ENCODE assay signal across 8 cellular contexts in the genomic region with DNA sequence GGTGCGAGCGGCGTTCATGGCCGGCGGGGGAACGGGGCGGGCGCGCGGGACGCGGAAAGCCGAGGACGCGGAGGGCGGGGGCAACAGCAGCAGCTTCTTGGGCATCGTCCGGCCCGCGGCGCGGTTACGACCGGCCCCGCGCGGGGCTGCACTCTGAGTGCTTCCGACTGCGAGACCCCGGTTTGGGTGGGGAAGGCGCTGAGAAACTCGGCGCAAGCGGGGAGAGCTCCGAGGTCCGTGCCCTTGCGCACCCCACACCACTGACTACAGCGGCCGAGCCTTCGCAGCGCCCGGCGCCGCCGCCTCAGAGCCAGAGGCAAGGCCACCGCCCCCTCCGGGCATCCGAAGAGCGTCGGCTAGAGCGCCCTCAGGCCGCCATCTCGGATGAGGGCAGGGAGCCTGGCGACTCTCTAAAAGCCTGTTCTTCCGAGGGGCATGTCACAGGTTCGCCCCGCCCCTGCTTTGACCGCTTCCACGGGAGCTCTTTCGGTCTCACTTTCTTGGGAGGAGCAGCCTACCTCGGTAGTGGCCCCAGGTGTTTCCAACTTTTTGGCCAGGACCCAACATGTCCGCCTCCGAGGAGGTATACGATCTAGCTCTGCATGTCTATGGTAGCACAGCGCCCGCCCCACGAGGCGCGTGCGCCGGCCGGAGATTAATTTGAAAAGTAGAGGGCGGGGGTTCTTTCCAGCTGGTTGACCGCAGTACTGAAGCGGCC. TPM values are rescaled to one million over a fixed set of nuclear protein-coding genes. Genes with fewer than 3 reads are reported as not detected.
A peak's percentile ranks its signal among the peaks of the same experiment; 100 is the strongest.
DNase-seq lines count a peak whose midpoint lies in the region; TF ChIP-seq lines count a peak whose summit lies in the region.

A gene with protein sequence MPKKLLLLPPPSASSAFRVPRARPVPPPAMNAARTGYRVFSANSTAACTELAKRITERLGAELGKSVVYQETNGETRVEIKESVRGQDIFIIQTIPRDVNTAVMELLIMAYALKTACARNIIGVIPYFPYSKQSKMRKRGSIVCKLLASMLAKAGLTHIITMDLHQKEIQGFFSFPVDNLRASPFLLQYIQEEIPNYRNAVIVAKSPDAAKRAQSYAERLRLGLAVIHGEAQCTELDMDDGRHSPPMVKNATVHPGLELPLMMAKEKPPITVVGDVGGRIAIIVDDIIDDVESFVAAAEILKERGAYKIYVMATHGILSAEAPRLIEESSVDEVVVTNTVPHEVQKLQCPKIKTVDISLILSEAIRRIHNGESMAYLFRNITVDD (minus strand): TSS at position 318 of the 718 bp plus-strand sequence. CDS start 213 bp downstream, at position 105.

- H3K27me3 Mint-ChIP-seq in neural progenitor cell (ENCODE audit: insufficient read depth, low read depth), result peaks cover 5% of the 10 kb centered on the region

- peaks cover 9% of the 10 kb centered on the region for H3F3A ChIP-seq in neural progenitor cell (ENCODE audit: low read depth)

- H3K36me3 ChIP-seq in neural progenitor cell, result no peaks in the 10 kb centered on the region

- peak within 1 kb of the TSS; percentile 88 for H2AFZ ChIP-seq in neural progenitor cell (replicated peaks)

- peak within 1 kb of the TSS; percentile 98 for H3K4me3 Mint-ChIP-seq in neural progenitor cell

- peaks cover 5% of the 10 kb centered on the region for H3K27me3 ChIP-seq in neural progenitor cell

- H3K27ac Mint-ChIP-seq in neural progenitor cell, result peak within 1 kb of the TSS; percentile 100

- peak within 1 kb of the TSS; percentile 74 for H3K9ac ChIP-seq in neural progenitor cell

- peaks cover 35% of the 10 kb centered on the region for H3K79me2 ChIP-seq in neural progenitor cell (ENCODE audit: low read depth)

- peak within 1 kb of the TSS; percentile 96 for H3K4me2 ChIP-seq in neural progenitor cell

- H4K20me1 ChIP-seq in neural progenitor cell (ENCODE audit: low read depth), result no peaks in the 10 kb centered on the region

- H3K9me3 Mint-ChIP-seq in neural progenitor cell, result no peaks in the 10 kb centered on the region

- no peaks in the 10 kb centered on the region for H3K9me3 ChIP-seq in neural progenitor cell (ENCODE audit: low read depth)

- peak within 1 kb of the TSS; percentile 83 to 91 for H3K4me3 ChIP-seq in foreskin fibroblast (ENCODE audit: low read depth in 1 of 2, low read length in 2 of 2)
- H3K4me3 ChIP-seq in neural progenitor cell, result peak within 1 kb of the TSS; percentile 75

- TF ChIP-seq CTCF in foreskin fibroblast (IDR thresholded peaks at IDR 0.05; ENCODE audit: low read depth, low read length) (peak; percentile 58), neural progenitor cell (IDR thresholded peaks at IDR 0.05) (no peak)

- peaks cover 30% of the 10 kb centered on the region for H3K4me1 Mint-ChIP-seq in neural progenitor cell

- H3K4me1 ChIP-seq in neural progenitor cell, result peaks cover 3% of the 10 kb centered on the region

- DNase-seq in ELF-1 (ENCODE audit: low read depth, low spot score), result peak; percentile 93
- DNase-seq in GOT3 (lab: John Stamatoyannopoulos, UW), result peak; percentile 82
- DNase-seq in LoVo (ENCODE audit: low spot score), result peak; percentile 93
- DNase-seq in SHP77 (lab: John Stamatoyannopoulos, UW), result peak; percentile 96
- DNase-seq in activated effector memory CD4-positive, alpha-beta T cell treated with anti-CD3 and anti-CD28 coated beads, Interleukin-2, amount 50 U/mL, for 16 hours, result peak; percentile 93
- peak; percentile 89 to 97 for DNase-seq in foreskin fibroblast
- DNase-seq in neural progenitor cell (ENCODE audit: low spot score), result peak; percentile 96
- peak; percentile 86 for DNase-seq in stromal cell of bone marrow (ENCODE audit: low read depth)

- H3K36me3 Mint-ChIP-seq in neural progenitor cell, result peaks cover 7% of the 10 kb centered on the region

- H3K27ac ChIP-seq in neural progenitor cell, result peak within 1 kb of the TSS; percentile 92

RNA-seq across cellular contexts. Expression of the gene that starts here (rescaled TPM):
- 73.7 and 89.7 TPM in 2 replicates for total RNA-seq in neural progenitor cell (ENCODE audit: low replicate concordance)

Comparison
In these comparisons a context has a peak if more than half of its experiments do, and no peak if none do; other contexts are left out.
1. Peak in every context shown above with its lines: DNase-seq, H3K4me3 ChIP-seq and H3K27ac ChIP-seq.